ENCODE assay signal across 1 cellular context in genomic region chr16:27268376-27269299, GRCh38.
TF ChIP-seq lines count a peak whose summit lies in the region.

Gene NSMCE1, minus strand, starts transcription at chr16:27268772. Its CDS starts 11,202 bp downstream, at chr16:27257570.

TF ChIP-seq in K562, 482 proteins besides CTCF, POLR2A, EP300 and RAD21 (continued from another document):
- TF ChIP-seq MIER1 (IDR thresholded peaks at IDR 0.05; ENCODE audit: low read depth) = peak; percentile 72; the same call in 1 of the 2 replicates
- peak; percentile 43; the same call in 1 of the 2 replicates for TF ChIP-seq CEBPG (CRISPR knock-in tag; IDR thresholded peaks at IDR 0.05)
- TF ChIP-seq CEBPG (tag; conservative IDR thresholded peaks at IDR 0.05 in 1 of 2, IDR thresholded peaks at IDR 0.05 in 1 of 2) = peak in 1 of 2 experiments; percentile 66; a peak in 2 of 4 replicates
- TF ChIP-seq ATF1 (CRISPR knock-in tag; IDR thresholded peaks at IDR 0.05) = no peak
- peak; percentile 98 for TF ChIP-seq ATF1 (tag; IDR thresholded peaks at IDR 0.05)
- TF ChIP-seq THAP12 (CRISPR knock-in tag; IDR thresholded peaks at IDR 0.05) = 0 out of 2 replicates have a peak, but pooled peaks have one; percentile 25
- no peak for TF ChIP-seq TAF15 (IDR thresholded peaks at IDR 0.05; ENCODE audit: low read depth, low read length)
- peak; percentile 79 for TF ChIP-seq CXXC5 (CRISPR knock-in tag; IDR thresholded peaks at IDR 0.05)
- TF ChIP-seq JUN (IDR thresholded peaks at IDR 0.05; ENCODE audit: borderline replicate concordance, low read depth, low read length) = peak; percentile 23; the same call in 1 of the 2 replicates
- no peak for TF ChIP-seq JUN (CRISPR knock-in tag; IDR thresholded peaks at IDR 0.05; ENCODE audit: borderline replicate concordance)
- 0 out of 2 replicates have a peak, but pooled peaks have one; percentile 30 for TF ChIP-seq FOXP1 (CRISPR knock-in tag; IDR thresholded peaks at IDR 0.05)
